Comparison of ENCODE assay signal across 17 cellular contexts in genomic region chr1:41872074-41872473, GRCh38. TPM values are rescaled to one million over a fixed set of nuclear protein-coding genes. Genes with fewer than 3 reads are reported as not detected.
A peak's percentile ranks its signal among the peaks of the same experiment; 100 is the strongest.
DNase-seq lines count a peak whose midpoint lies in the region; ATAC-seq and TF ChIP-seq lines count a peak whose summit lies in the region.
"Had no signal": no experiment of that assay in that cellular context is flagged by ENCODE, and none has a peak within 500 bp of the region (broad histone marks: within the 10 kb centered on the region; RNA-seq: fewer than 3 reads in every experiment).

No MANE protein-coding gene starts in this region.

- H3K9me3 ChIP-seq in A673 (ENCODE audit: low read depth, low read length, poor library complexity, severe bottlenecking) (no peaks in the 10 kb centered on the region), KOPT-K1 (ENCODE audit: insufficient read depth, low read length, poor library complexity, severe bottlenecking) (no peaks in the 10 kb centered on the region)
- H3K9me3 ChIP-seq: SK-N-SH had no signal

- no peak overlapping the region for H3K27ac Mint-ChIP-seq in WTC11
- H3K27ac Mint-ChIP-seq: T-cell had no signal

- peaks cover 10% of the 10 kb centered on the region for H3K4me1 ChIP-seq in A673 (ENCODE audit: insufficient read depth, low read length, poor library complexity, severe bottlenecking)

- peaks cover 65% of the 10 kb centered on the region for H3K4me1 Mint-ChIP-seq in WTC11

- TF ChIP-seq CTCF in A673 (conservative IDR thresholded peaks at IDR 0.05; ENCODE audit: low read depth, low read length) (no peak), WTC11 (IDR thresholded peaks at IDR 0.05) (no peak)

- H3K4me3 ChIP-seq in A673 (ENCODE audit: low read depth, low read length, poor library complexity, severe bottlenecking) = no peak overlapping the region

- H3K27ac ChIP-seq in A673 (ENCODE audit: low read depth, low read length, poor library complexity, severe bottlenecking) (no peak overlapping the region), KOPT-K1 (ENCODE audit: low read depth, low read length, poor library complexity, severe bottlenecking) (peak overlapping the region; percentile 100)

- DNase-seq in A673 (ENCODE audit: low spot score) (peak; percentile 73), NOMO-1 treated with DMSO at 0.1 percent for 48 hours (lab: John Stamatoyannopoulos, UW; ENCODE audit: unreplicated experiment) (peak; percentile 61), WTC11 (ENCODE audit: low spot score) (no peak), NCI-H1105 treated with DMSO at 0.1 percent for 48 hours (lab: John Stamatoyannopoulos, UW) (no peak), NCI-H2227 (lab: John Stamatoyannopoulos, UW; ENCODE audit: unreplicated experiment) (no peak)
- no peak for DNase-seq in activated T-cell treated with anti-CD3 and anti-CD28 coated beads, Interleukin-2, amount 50 U/mL, for 48 hours
- DNase-seq: CD8-positive, alpha-beta memory T cell; DMS53; NCI-H1436; NCI-H1930; NCI-H526; RPMI8226; SHP77 treated with DMSO at 0.1 percent for 48 hours; SK-N-SH; T-cell had no signal

- H3K36me3 ChIP-seq in A673 (ENCODE audit: insufficient read depth, low read length, poor library complexity, severe bottlenecking) = no peaks in the 10 kb centered on the region
- H3K36me3 ChIP-seq in KOPT-K1 (ENCODE audit: insufficient read depth, low read length) = 0 out of 2 replicates have a peak, but pooled peaks cover under 1% of the 10 kb centered on the region

- no peak overlapping the region for H3K4me3 Mint-ChIP-seq in WTC11
- H3K4me3 Mint-ChIP-seq: CD8-positive, alpha-beta memory T cell; T-cell had no signal

- intact Hi-C loops in A673 (cut with micrococcal nuclease; ENCODE audit: unreplicated experiment) = no loop called here

- POLR2A ChIA-PET in A673 (lab: Charles Lee; ENCODE audit: low non-redundant PET) (no interaction called here), WTC11 (lab: Charles Lee) (no interaction called here)

- no peaks in the 10 kb centered on the region for H3K27me3 ChIP-seq in A673 (replicated peaks; ENCODE audit: insufficient read depth, low read depth, low read length, poor library complexity)

- no peak for ATAC-seq in WTC11
- no peak for ATAC-seq in HG03139 (IDR thresholded peaks at IDR 0.05; ENCODE audit: unreplicated experiment)
- ATAC-seq: T-cell had no signal

- H3K36me3 Mint-ChIP-seq in WTC11 = no peaks in the 10 kb centered on the region
- H3K36me3 Mint-ChIP-seq: CD8-positive, alpha-beta memory T cell; T-cell had no signal

- no peaks in the 10 kb centered on the region for H3K27me3 Mint-ChIP-seq in WTC11 (ENCODE audit: low read depth)
- H3K27me3 Mint-ChIP-seq: CD8-positive, alpha-beta memory T cell; T-cell had no signal

- CTCF ChIA-PET in A673 (lab: Charles Lee) (no interaction called here), WTC11 (lab: Charles Lee) (no interaction called here)

- no TSS peak for BruUV-seq in A673 (replicated peaks; lab: Mats Ljungman, UMichigan)

- no peaks in the 10 kb centered on the region for H3K9me3 Mint-ChIP-seq in WTC11
- H3K9me3 Mint-ChIP-seq: CD8-positive, alpha-beta memory T cell; T-cell had no signal

TF ChIP-seq in WTC11, 78 proteins besides CTCF, POLR2A, EP300 and RAD21:
- TF ChIP-seq SMAD3 (CRISPR knock-in tag; IDR thresholded peaks at IDR 0.05; ENCODE audit: borderline replicate concordance) (no peak), CREB1 (CRISPR knock-in tag; IDR thresholded peaks at IDR 0.05) (no peak), JAZF1 (CRISPR knock-in tag; IDR thresholded peaks at IDR 0.05) (no peak), ZNF317 (CRISPR knock-in tag; IDR thresholded peaks at IDR 0.05; ENCODE audit: borderline replicate concordance, low read depth) (peak; percentile 81), SP1 (CRISPR knock-in tag; conservative IDR thresholded peaks at IDR 0.05) (no peak), GTF2I (CRISPR knock-in tag; conservative IDR thresholded peaks at IDR 0.05) (no peak)

RNA-seq across cellular contexts. Expression of gene HIVEP3, which starts 46.6 kb away (rescaled TPM):
- total RNA-seq in A673 (2021) (3.1 and 3.6 TPM in 2 replicates), WTC11 (2021) (0.44 to 0.57 TPM (median 0.55 TPM) in 3 replicates)

Comparison
In these comparisons a context has a peak if more than half of its experiments do, and no peak if none do; other contexts are left out.
1. DNase-seq: peak in A673 (single experiment) and NOMO-1 treated with DMSO at 0.1 percent for 48 hours (single experiment); none in WTC11 (single experiment), activated T-cell treated with anti-CD3 and anti-CD28 coated beads, Interleukin-2, amount 50 U/mL, for 48 hours (0 of 2), NCI-H1105 treated with DMSO at 0.1 percent for 48 hours (single experiment) and NCI-H2227 (single experiment).